1 cellular context compared by ENCODE assay signal in genomic region chr14:103847954-103848719, GRCh38.
A peak's percentile ranks its signal among the peaks of the same experiment; 100 is the strongest.
TF ChIP-seq lines count a peak whose summit lies in the region.

No MANE protein-coding gene starts in this region.

TF ChIP-seq in HepG2, 621 proteins besides CTCF, POLR2A, EP300 and RAD21 (continued from another document and continues in another):
- TF ChIP-seq SNAPC4 (CRISPR knock-in tag; IDR thresholded peaks at IDR 0.05) (no peak), ZNF512 (CRISPR knock-in tag; IDR thresholded peaks at IDR 0.05) (no peak), ATF4 (CRISPR knock-in tag; IDR thresholded peaks at IDR 0.05) (no peak), ZNF12 (CRISPR knock-in tag; IDR thresholded peaks at IDR 0.05) (no peak), ZNF780A (CRISPR knock-in tag; IDR thresholded peaks at IDR 0.05) (no peak), SP140L (CRISPR knock-in tag; IDR thresholded peaks at IDR 0.05; ENCODE audit: borderline replicate concordance) (no peak), ASH2L (IDR thresholded peaks at IDR 0.05; ENCODE audit: insufficient read length, low read depth, low read length) (peak; percentile 71), SRF (IDR thresholded peaks at IDR 0.05; ENCODE audit: low read depth, low read length) (no peak), KLF9 (CRISPR knock-in tag; IDR thresholded peaks at IDR 0.05; ENCODE audit: low read depth) (no peak), ZNF331 (CRISPR knock-in tag; IDR thresholded peaks at IDR 0.05) (peak; percentile 12; the same call in 1 of the 2 replicates), ZNF569 (CRISPR knock-in tag; IDR thresholded peaks at IDR 0.05; ENCODE audit: borderline replicate concordance) (no peak), CBX1 (IDR thresholded peaks at IDR 0.05; ENCODE audit: low read depth) (no peak), ZSCAN22 (CRISPR knock-in tag; IDR thresholded peaks at IDR 0.05) (no peak), TERF1 (CRISPR knock-in tag; IDR thresholded peaks at IDR 0.05) (no peak), ZNF75D (CRISPR knock-in tag; IDR thresholded peaks at IDR 0.05; ENCODE audit: borderline replicate concordance) (no peak), ZNF546 (CRISPR knock-in tag; conservative IDR thresholded peaks at IDR 0.05) (peak; percentile 76; the same call in 1 of the 2 replicates), AFF4 (CRISPR knock-in tag; IDR thresholded peaks at IDR 0.05) (no peak), RFX1 (IDR thresholded peaks at IDR 0.05) (no peak), JUNB (CRISPR knock-in tag; IDR thresholded peaks at IDR 0.05; ENCODE audit: borderline replicate concordance) (no peak), ZNF550 (CRISPR knock-in tag; IDR thresholded peaks at IDR 0.05; ENCODE audit: borderline replicate concordance) (0 out of 2 replicates have a peak, but pooled peaks have one; percentile 66), ZNF7 (CRISPR knock-in tag; IDR thresholded peaks at IDR 0.05) (no peak), ZNF558 (CRISPR knock-in tag; IDR thresholded peaks at IDR 0.05; ENCODE audit: borderline replicate concordance) (no peak), ZNF557 (CRISPR knock-in tag; IDR thresholded peaks at IDR 0.05) (no peak), MXD4 (CRISPR knock-in tag; IDR thresholded peaks at IDR 0.05) (no peak), FOSL2 (CRISPR knock-in tag; IDR thresholded peaks at IDR 0.05) (no peak), ZNF460 (CRISPR knock-in tag; IDR thresholded peaks at IDR 0.05; ENCODE audit: borderline replicate concordance) (no peak), ZNF251 (CRISPR knock-in tag; IDR thresholded peaks at IDR 0.05) (no peak), RELA (CRISPR knock-in tag; IDR thresholded peaks at IDR 0.05) (no peak), E2F2 (CRISPR knock-in tag; IDR thresholded peaks at IDR 0.05; ENCODE audit: borderline replicate concordance) (no peak), TEAD2 (CRISPR knock-in tag; IDR thresholded peaks at IDR 0.05) (no peak), ARID5B (CRISPR knock-in tag; IDR thresholded peaks at IDR 0.05) (0 out of 2 replicates have a peak, but pooled peaks have one; percentile 31), ZNF484 (CRISPR knock-in tag; IDR thresholded peaks at IDR 0.05; ENCODE audit: borderline replicate concordance, low read depth) (no peak), FOXP1 (IDR thresholded peaks at IDR 0.05) (no peak), FOXP1 (CRISPR knock-in tag; IDR thresholded peaks at IDR 0.05) (no peak), TFDP2 (CRISPR knock-in tag; IDR thresholded peaks at IDR 0.05) (no peak; the same call in none of the 2 replicates), ZNF747 (CRISPR knock-in tag; IDR thresholded peaks at IDR 0.05; ENCODE audit: borderline replicate concordance) (peak; percentile 79; the same call in 1 of the 2 replicates), U2AF1 (optimal IDR thresholded peaks at IDR 0.05; ENCODE audit: low read depth, low read length) (no peak), ZNF30 (CRISPR knock-in tag; IDR thresholded peaks at IDR 0.05) (no peak), TRIM22 (IDR thresholded peaks at IDR 0.05) (no peak), SMARCE1 (IDR thresholded peaks at IDR 0.05; ENCODE audit: borderline replicate concordance) (no peak)
